In genomic region chr9:113219972-113220371, GRCh38 we compare ENCODE assay signal across 8 cellular contexts. TPM values are rescaled to one million over a fixed set of nuclear protein-coding genes. Genes with fewer than 3 reads are reported as not detected.
DNase-seq lines count a peak whose midpoint lies in the region; ATAC-seq, FAIRE-seq and TF ChIP-seq lines count a peak whose summit lies in the region.

No MANE protein-coding gene starts in this region.

- TF ChIP-seq CTCF in HepG2 (CRISPR knock-in tag; IDR thresholded peaks at IDR 0.05) (no peak), vagina (IDR thresholded peaks at IDR 0.05) (no peak)

- H3K9ac ChIP-seq in HepG2 (ENCODE audit: insufficient read depth, low read depth, low read length) = peak overlapping the region; percentile 87; the same call in 1 of the 2 replicates

- no peaks in the 10 kb centered on the region for H3K9me3 Mint-ChIP-seq in activated naive CD4-positive, alpha-beta T cell treated with anti-CD3 and anti-CD28 coated beads, Interleukin-2, amount 50 U/mL, for 72 hours

- peak overlapping the region; percentile 92 to 95 for H3K27ac Mint-ChIP-seq in activated naive CD4-positive, alpha-beta T cell treated with anti-CD3 and anti-CD28 coated beads, Interleukin-2, amount 50 U/mL, for 72 hours

- H3K79me2 ChIP-seq in HepG2 (ENCODE audit: insufficient read depth, low read length) = peaks cover 71% of the 10 kb centered on the region

- BruUV-seq in HepG2 (replicated peaks; lab: Mats Ljungman, UMichigan) = no TSS peak

- TF ChIP-seq EP300 in HepG2 (IDR thresholded peaks at IDR 0.05; ENCODE audit: low read depth in 2 of 2, low read length in 2 of 2) (no peak), HepG2 (CRISPR knock-in tag; IDR thresholded peaks at IDR 0.05; ENCODE audit: borderline replicate concordance) (no peak)

- peaks cover 15 to 21% of the 10 kb centered on the region in 2 donors for H3K36me3 Mint-ChIP-seq in activated naive CD4-positive, alpha-beta T cell treated with anti-CD3 and anti-CD28 coated beads, Interleukin-2, amount 50 U/mL, for 72 hours

- intact Hi-C loops in HepG2 (cut with micrococcal nuclease; ENCODE audit: unreplicated experiment) = loop anchor here (2.0 to 5.0 kb wide), 4 partner anchors 42 to 83 kb away; partner anchors contain the start of genes CDC26, PRPF4 and SLC31A2
- intact Hi-C loops in vagina (cut with DNase I) = no loop called here
- intact Hi-C loops in posterior cingulate gyrus (cut with DNase I) = loop anchor here (5.0 kb wide), 2 partner anchors 58 to 108 kb away; no protein-coding TSS in a partner anchor

- POLR2A ChIA-PET in HepG2 (lab: Yijun Ruan, JAX) = interaction anchor here (1.5 kb wide), 1 partner anchor 8 kb away, joined by 3 read pairs; no protein-coding TSS in a partner anchor

- TF ChIP-seq RAD21 in HepG2 (CRISPR knock-in tag; IDR thresholded peaks at IDR 0.05) = no peak

- peak overlapping the region; percentile 90 to 92 (median 91); a peak in 5 of 6 replicates for H3K4me3 ChIP-seq in HepG2 (replicated peaks in 1 of 3; ENCODE audit: insufficient read depth in 1 of 3, low read depth in 2 of 3, low read length in 3 of 3)
- H3K4me3 ChIP-seq in vagina = peak overlapping the region; percentile 86 to 88

- peak overlapping the region; percentile 85 for H3K4me2 ChIP-seq in HepG2 (ENCODE audit: low read depth, low read length)

- CTCF ChIA-PET in HepG2 (lab: Yijun Ruan, JAX; ENCODE audit: low intra/inter-chr PET ratio, low total read pairs) = no interaction called here

- FAIRE-seq in HepG2 (lab: Jason Lieb, UNC) = no peak

- no peak overlapping the region for H2AFZ ChIP-seq in HepG2 (ENCODE audit: low read length)

- no peak for TF ChIP-seq POLR2A in HepG2 (IDR thresholded peaks at IDR 0.05; ENCODE audit: insufficient read depth in 1 of 2, low read depth in 2 of 2, low read length in 2 of 2)
- TF ChIP-seq POLR2A in vagina (IDR thresholded peaks at IDR 0.05) = no peak

- peak; percentile 86 for DNase-seq in ELR (ENCODE audit: low read depth)
- peak in 1 of 2 donors; percentile 14 for DNase-seq in activated naive CD4-positive, alpha-beta T cell treated with anti-CD3 and anti-CD28 coated beads, Interleukin-2, amount 50 U/mL, for 72 hours (ENCODE audit: low spot score in 2 of 2)
- no peak for DNase-seq in HepG2 (ENCODE audit: low spot score)
- DNase-seq in vagina (ENCODE audit: extremely low spot score in 2 of 2) = no peak
- no peak for DNase-seq in posterior cingulate gyrus
- DNase-seq in central memory CD4-positive, alpha-beta T cell = no peak

- ATAC-seq in GM19468 (IDR thresholded peaks at IDR 0.05; ENCODE audit: extremely low read depth, unreplicated experiment) (peak; percentile 30), HG03565 (IDR thresholded peaks at IDR 0.05; ENCODE audit: unreplicated experiment) (peak; percentile 40), HepG2 (no peak)
- peak; percentile 54 to 55 for ATAC-seq in activated naive CD4-positive, alpha-beta T cell treated with anti-CD3 and anti-CD28 coated beads, Interleukin-2, amount 50 U/mL, for 72 hours

- peak overlapping the region; percentile 78 for H3K27ac ChIP-seq in HepG2 (ENCODE audit: extremely low read length, insufficient read depth, low read length)
- H3K27ac ChIP-seq in vagina = peak overlapping the region; percentile 79

- in situ Hi-C loops in HepG2 (cut with HindIII; ENCODE audit: extremely low pct_ligation_motif_present, low pct_unique_long_range_greater_than_20kb) = no loop called here

- H3K4me1 ChIP-seq in HepG2 (ENCODE audit: insufficient read depth, low read length) (peaks cover 40% of the 10 kb centered on the region), vagina (peaks cover 39% of the 10 kb centered on the region)

- whole genome bisulfite sequencing in HepG2 (ENCODE audit: low lambda C conversion rate) = 5% methylated on average over 1 of the region's 1 CpG

- H3K27me3 ChIP-seq in HepG2 (ENCODE audit: control insufficient read depth in 1 of 2, insufficient read depth in 2 of 2, low read length in 2 of 2) (peaks cover 0 to 3% of the 10 kb centered on the region in 2 experiments; a peak in 1 of 5 replicates), vagina (no peaks in the 10 kb centered on the region)

- no peaks in the 10 kb centered on the region; a peak in 1 of 5 replicates for H3K36me3 ChIP-seq in HepG2 (replicated peaks in 1 of 2; ENCODE audit: control insufficient read depth in 1 of 2, insufficient read depth in 2 of 2, low read length in 2 of 2)
- H3K36me3 ChIP-seq in vagina = no peaks in the 10 kb centered on the region

- no peaks in the 10 kb centered on the region for H4K20me1 ChIP-seq in HepG2 (ENCODE audit: insufficient read depth, low read length)

- no peaks in the 10 kb centered on the region for H3K9me3 ChIP-seq in HepG2 (ENCODE audit: low read length)
- no peaks in the 10 kb centered on the region for H3K9me3 ChIP-seq in vagina

RNA-seq across cellular contexts. Expression of gene FKBP15, which starts 1.1 kb away (rescaled TPM):
- total RNA-seq in activated naive CD4-positive, alpha-beta T cell treated with anti-CD3 and anti-CD28 coated beads, Interleukin-2, amount 50 U/mL, for 72 hours = 10 to 100 TPM; 12.5 to 45.6 TPM
- total RNA-seq in HepG2 (2016; rRNA removed; fragmentation: Illumina TruSeq; extraction: Trizol) (11.8 and 12.3 TPM in 2 replicates), vagina (28.7 TPM)
- 1.6 and 2.1 TPM in 2 replicates for total RNA-seq in HepG2 (2016; cell fraction: cytosol; rRNA removed; fragmentation: Illumina TruSeq; extraction: Trizol; ENCODE audit: low read depth)
- total RNA-seq in HepG2 (2016; cell fraction: insoluble cytoplasmic fraction; rRNA removed; fragmentation: Illumina TruSeq; extraction: Trizol) = 11.1 and 11.2 TPM in 2 replicates
- 2.8 and 3.5 TPM in 2 replicates for total RNA-seq in HepG2 (2016; cell fraction: membrane; rRNA removed; fragmentation: Illumina TruSeq; extraction: Trizol)
- total RNA-seq in HepG2 (2016; cell fraction: nucleus; rRNA removed; fragmentation: Illumina TruSeq; extraction: Trizol) = 17.2 and 17.6 TPM in 2 replicates
- polyA plus RNA-seq in HepG2 (2011; rRNA removed) = 18.6 and 23.4 TPM in 2 replicates
- 8.3 and 8.9 TPM in 2 replicates for polyA plus RNA-seq in HepG2 (2011; cell fraction: cytosol; rRNA removed)
- polyA plus RNA-seq in HepG2 (2011; cell fraction: nucleus; rRNA removed) = 26.9 and 27.4 TPM in 2 replicates
- polyA plus RNA-seq in HepG2 (2012) = 7.2 and 7.5 TPM in 2 replicates
- 0.44 and 0.62 TPM in 2 replicates for polyA plus RNA-seq in HepG2 (2016; cell fraction: cytosol; fragmentation: Illumina TruSeq; extraction: Trizol; ENCODE audit: low read depth)
- polyA plus RNA-seq in HepG2 (2016; cell fraction: insoluble cytoplasmic fraction; fragmentation: Illumina TruSeq; extraction: Trizol; ENCODE audit: low read depth) = 10.7 and 10.8 TPM in 2 replicates
- polyA plus RNA-seq in HepG2 (2016; cell fraction: membrane; fragmentation: Illumina TruSeq; extraction: Trizol; ENCODE audit: low read depth) = 1.1 and 1.2 TPM in 2 replicates
- polyA plus RNA-seq in HepG2 (2016; cell fraction: nucleus; fragmentation: Illumina TruSeq; extraction: Trizol; ENCODE audit: insufficient read depth, low read depth) = 19.2 and 19.7 TPM in 2 replicates
- polyA minus RNA-seq in HepG2 (2011; rRNA and poly(A)+ RNA removed; ENCODE audit: low replicate concordance) = 78.1 and 115 TPM in 2 replicates
- 9.3 and 13.0 TPM in 2 replicates for polyA minus RNA-seq in HepG2 (2011; cell fraction: cytosol; rRNA and poly(A)+ RNA removed)
- 46.9 and 55.0 TPM in 2 replicates for polyA minus RNA-seq in HepG2 (2011; cell fraction: nucleus; rRNA and poly(A)+ RNA removed)

RNA-seq across cellular contexts. Expression of gene SLC31A1, which starts 1.4 kb away (rescaled TPM):
- total RNA-seq in activated naive CD4-positive, alpha-beta T cell treated with anti-CD3 and anti-CD28 coated beads, Interleukin-2, amount 50 U/mL, for 72 hours = 10 to 100 TPM; 11.5 to 14.8 TPM
- total RNA-seq in HepG2 (2016; rRNA removed; fragmentation: Illumina TruSeq; extraction: Trizol) = 45.9 and 70.0 TPM in 2 replicates
- total RNA-seq in HepG2 (2016; cell fraction: cytosol; rRNA removed; fragmentation: Illumina TruSeq; extraction: Trizol; ENCODE audit: low read depth) = 7.1 and 7.4 TPM in 2 replicates
- total RNA-seq in HepG2 (2016; cell fraction: insoluble cytoplasmic fraction; rRNA removed; fragmentation: Illumina TruSeq; extraction: Trizol) = 48.2 and 69.3 TPM in 2 replicates
- total RNA-seq in HepG2 (2016; cell fraction: membrane; rRNA removed; fragmentation: Illumina TruSeq; extraction: Trizol) = 23.8 and 25.3 TPM in 2 replicates
- total RNA-seq in HepG2 (2016; cell fraction: nucleus; rRNA removed; fragmentation: Illumina TruSeq; extraction: Trizol) = 54.0 and 61.5 TPM in 2 replicates
- polyA plus RNA-seq in HepG2 (2011; rRNA removed) = 51.3 and 62.9 TPM in 2 replicates
- polyA plus RNA-seq in HepG2 (2011; cell fraction: cytosol; rRNA removed) = 44.6 and 59.9 TPM in 2 replicates
- polyA plus RNA-seq in HepG2 (2011; cell fraction: nucleus; rRNA removed) = 10.5 and 11.9 TPM in 2 replicates
- polyA plus RNA-seq in HepG2 (2012) = 69.2 and 75.5 TPM in 2 replicates
- polyA plus RNA-seq in HepG2 (2016; cell fraction: cytosol; fragmentation: Illumina TruSeq; extraction: Trizol; ENCODE audit: low read depth) = 5.7 TPM in 2 replicates
- polyA plus RNA-seq in HepG2 (2016; cell fraction: insoluble cytoplasmic fraction; fragmentation: Illumina TruSeq; extraction: Trizol; ENCODE audit: low read depth) = 37.4 and 41.3 TPM in 2 replicates
- polyA plus RNA-seq in HepG2 (2016; cell fraction: membrane; fragmentation: Illumina TruSeq; extraction: Trizol; ENCODE audit: low read depth) = 10.6 and 10.8 TPM in 2 replicates
- 58.2 and 58.6 TPM in 2 replicates for polyA plus RNA-seq in HepG2 (2016; cell fraction: nucleus; fragmentation: Illumina TruSeq; extraction: Trizol; ENCODE audit: insufficient read depth, low read depth)
- 30.4 and 51.6 TPM in 2 replicates for polyA minus RNA-seq in HepG2 (2011; rRNA and poly(A)+ RNA removed; ENCODE audit: low replicate concordance)
- polyA minus RNA-seq in HepG2 (2011; cell fraction: cytosol; rRNA and poly(A)+ RNA removed) = 38.5 and 48.4 TPM in 2 replicates
- polyA minus RNA-seq in HepG2 (2011; cell fraction: nucleus; rRNA and poly(A)+ RNA removed) = 28.3 and 33.1 TPM in 2 replicates
- 9.3 TPM for total RNA-seq in vagina

RNA-seq across cellular contexts. Expression of gene CDC26, which starts 55.4 kb away (rescaled TPM):
- 10 to 100 TPM; 40.3 to 47.7 TPM for total RNA-seq in activated naive CD4-positive, alpha-beta T cell treated with anti-CD3 and anti-CD28 coated beads, Interleukin-2, amount 50 U/mL, for 72 hours
- total RNA-seq in HepG2 (2016; rRNA removed; fragmentation: Illumina TruSeq; extraction: Trizol) (57.9 and 66.0 TPM in 2 replicates), vagina (25.3 TPM)
- 64.4 and 64.9 TPM in 2 replicates for total RNA-seq in HepG2 (2016; cell fraction: cytosol; rRNA removed; fragmentation: Illumina TruSeq; extraction: Trizol; ENCODE audit: low read depth)
- 53.6 and 69.9 TPM in 2 replicates for total RNA-seq in HepG2 (2016; cell fraction: insoluble cytoplasmic fraction; rRNA removed; fragmentation: Illumina TruSeq; extraction: Trizol)
- total RNA-seq in HepG2 (2016; cell fraction: membrane; rRNA removed; fragmentation: Illumina TruSeq; extraction: Trizol) = 78.0 and 88.8 TPM in 2 replicates
- 17.0 and 19.2 TPM in 2 replicates for total RNA-seq in HepG2 (2016; cell fraction: nucleus; rRNA removed; fragmentation: Illumina TruSeq; extraction: Trizol)
- polyA plus RNA-seq in HepG2 (2011; rRNA removed) = 20.2 and 26.6 TPM in 2 replicates
- 11.5 and 18.2 TPM in 2 replicates for polyA plus RNA-seq in HepG2 (2011; cell fraction: cytosol; rRNA removed)
- polyA plus RNA-seq in HepG2 (2011; cell fraction: nucleus; rRNA removed) = 4.6 and 8.4 TPM in 2 replicates
- polyA plus RNA-seq in HepG2 (2012) = 26.6 and 34.8 TPM in 2 replicates
- 68.5 and 88.0 TPM in 2 replicates for polyA plus RNA-seq in HepG2 (2016; cell fraction: cytosol; fragmentation: Illumina TruSeq; extraction: Trizol; ENCODE audit: low read depth)
- polyA plus RNA-seq in HepG2 (2016; cell fraction: insoluble cytoplasmic fraction; fragmentation: Illumina TruSeq; extraction: Trizol; ENCODE audit: low read depth) = 70.2 and 81.1 TPM in 2 replicates
- 72.0 and 84.6 TPM in 2 replicates for polyA plus RNA-seq in HepG2 (2016; cell fraction: membrane; fragmentation: Illumina TruSeq; extraction: Trizol; ENCODE audit: low read depth)
- 35.6 and 37.3 TPM in 2 replicates for polyA plus RNA-seq in HepG2 (2016; cell fraction: nucleus; fragmentation: Illumina TruSeq; extraction: Trizol; ENCODE audit: insufficient read depth, low read depth)
- polyA minus RNA-seq in HepG2 (2011; rRNA and poly(A)+ RNA removed; ENCODE audit: low replicate concordance) = 1.8 and 6.6 TPM in 2 replicates
- 6.4 and 6.8 TPM in 2 replicates for polyA minus RNA-seq in HepG2 (2011; cell fraction: cytosol; rRNA and poly(A)+ RNA removed)
- polyA minus RNA-seq in HepG2 (2011; cell fraction: nucleus; rRNA and poly(A)+ RNA removed) = 6.2 and 6.6 TPM in 2 replicates

RNA-seq across cellular contexts. Expression of gene PRPF4, which starts 55.5 kb away (rescaled TPM):
- total RNA-seq in activated naive CD4-positive, alpha-beta T cell treated with anti-CD3 and anti-CD28 coated beads, Interleukin-2, amount 50 U/mL, for 72 hours = 10 to 100 TPM; 45.2 to 50.3 TPM
- total RNA-seq in HepG2 (2016; rRNA removed; fragmentation: Illumina TruSeq; extraction: Trizol) (49.0 and 64.9 TPM in 2 replicates), vagina (11.8 TPM)
- 8.0 and 8.5 TPM in 2 replicates for total RNA-seq in HepG2 (2016; cell fraction: cytosol; rRNA removed; fragmentation: Illumina TruSeq; extraction: Trizol; ENCODE audit: low read depth)
- total RNA-seq in HepG2 (2016; cell fraction: insoluble cytoplasmic fraction; rRNA removed; fragmentation: Illumina TruSeq; extraction: Trizol) = 46.7 and 66.8 TPM in 2 replicates
- total RNA-seq in HepG2 (2016; cell fraction: membrane; rRNA removed; fragmentation: Illumina TruSeq; extraction: Trizol) = 22.5 and 24.5 TPM in 2 replicates
- 19.4 and 23.0 TPM in 2 replicates for total RNA-seq in HepG2 (2016; cell fraction: nucleus; rRNA removed; fragmentation: Illumina TruSeq; extraction: Trizol)
- polyA plus RNA-seq in HepG2 (2011; rRNA removed) = 10.3 and 11.1 TPM in 2 replicates
- 10.7 and 12.9 TPM in 2 replicates for polyA plus RNA-seq in HepG2 (2011; cell fraction: cytosol; rRNA removed)
- polyA plus RNA-seq in HepG2 (2011; cell fraction: nucleus; rRNA removed) = 6.0 and 8.7 TPM in 2 replicates
- 17.9 and 20.6 TPM in 2 replicates for polyA plus RNA-seq in HepG2 (2012)
- polyA plus RNA-seq in HepG2 (2016; cell fraction: cytosol; fragmentation: Illumina TruSeq; extraction: Trizol; ENCODE audit: low read depth) = 3.8 and 4.4 TPM in 2 replicates
- 55.6 and 56.7 TPM in 2 replicates for polyA plus RNA-seq in HepG2 (2016; cell fraction: insoluble cytoplasmic fraction; fragmentation: Illumina TruSeq; extraction: Trizol; ENCODE audit: low read depth)
- 11.3 and 13.5 TPM in 2 replicates for polyA plus RNA-seq in HepG2 (2016; cell fraction: membrane; fragmentation: Illumina TruSeq; extraction: Trizol; ENCODE audit: low read depth)
- polyA plus RNA-seq in HepG2 (2016; cell fraction: nucleus; fragmentation: Illumina TruSeq; extraction: Trizol; ENCODE audit: insufficient read depth, low read depth) = 27.1 and 29.6 TPM in 2 replicates
- 10.5 and 29.0 TPM in 2 replicates for polyA minus RNA-seq in HepG2 (2011; rRNA and poly(A)+ RNA removed; ENCODE audit: low replicate concordance)
- 9.0 and 11.3 TPM in 2 replicates for polyA minus RNA-seq in HepG2 (2011; cell fraction: cytosol; rRNA and poly(A)+ RNA removed)
- 6.8 and 10.8 TPM in 2 replicates for polyA minus RNA-seq in HepG2 (2011; cell fraction: nucleus; rRNA and poly(A)+ RNA removed)
